Comparison of ENCODE assay signal across 1 cellular context in the genomic region with DNA sequence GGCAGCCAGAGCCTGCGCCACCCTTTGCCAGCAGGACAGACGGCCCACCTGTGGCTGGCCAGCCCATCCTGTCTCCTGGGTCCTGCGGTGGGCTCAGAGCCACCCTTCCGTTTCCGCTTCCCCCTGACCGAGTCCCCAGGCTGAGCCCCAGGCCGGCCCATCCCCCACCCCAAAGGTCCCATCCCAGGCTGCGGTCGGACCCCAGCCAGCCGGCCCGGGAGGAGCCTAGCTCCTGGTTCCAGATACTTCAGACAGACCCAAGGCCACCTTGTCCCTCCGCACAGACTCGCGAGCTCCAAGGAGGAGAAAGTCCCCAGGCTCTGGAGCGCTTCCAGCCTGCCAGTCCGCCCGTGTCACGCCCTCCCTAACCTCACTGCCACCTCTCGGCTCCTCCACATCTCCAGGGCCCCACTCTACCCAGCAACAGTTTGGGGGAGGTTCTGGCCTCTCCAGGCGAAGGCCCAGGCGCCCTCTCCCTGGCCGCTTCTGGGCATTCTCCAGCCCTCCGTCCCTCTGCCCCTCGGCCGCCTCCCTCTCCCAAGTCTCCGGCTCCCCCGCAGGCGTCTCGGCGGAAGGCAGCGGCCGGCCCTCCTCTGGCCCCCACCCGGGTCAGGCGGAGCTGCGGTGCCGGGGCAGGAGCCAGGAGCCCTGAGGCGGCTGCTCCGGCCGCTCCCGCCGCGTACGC.
TF ChIP-seq lines count a peak whose summit lies in the region.

No MANE protein-coding gene starts in this region.

TF ChIP-seq in K562, 482 proteins besides CTCF, POLR2A, EP300 and RAD21:
- TF ChIP-seq JUNB (CRISPR knock-in tag; conservative IDR thresholded peaks at IDR 0.05) (no peak), HCFC1 (IDR thresholded peaks at IDR 0.05; ENCODE audit: low read depth, low read length) (no peak), HNRNPK (IDR thresholded peaks at IDR 0.05; ENCODE audit: low read depth, low read length, poor library complexity, severe bottlenecking) (no peak), CBX5 (IDR thresholded peaks at IDR 0.05; ENCODE audit: borderline replicate concordance, low read depth) (no peak)
- TF ChIP-seq, protein P1, sequence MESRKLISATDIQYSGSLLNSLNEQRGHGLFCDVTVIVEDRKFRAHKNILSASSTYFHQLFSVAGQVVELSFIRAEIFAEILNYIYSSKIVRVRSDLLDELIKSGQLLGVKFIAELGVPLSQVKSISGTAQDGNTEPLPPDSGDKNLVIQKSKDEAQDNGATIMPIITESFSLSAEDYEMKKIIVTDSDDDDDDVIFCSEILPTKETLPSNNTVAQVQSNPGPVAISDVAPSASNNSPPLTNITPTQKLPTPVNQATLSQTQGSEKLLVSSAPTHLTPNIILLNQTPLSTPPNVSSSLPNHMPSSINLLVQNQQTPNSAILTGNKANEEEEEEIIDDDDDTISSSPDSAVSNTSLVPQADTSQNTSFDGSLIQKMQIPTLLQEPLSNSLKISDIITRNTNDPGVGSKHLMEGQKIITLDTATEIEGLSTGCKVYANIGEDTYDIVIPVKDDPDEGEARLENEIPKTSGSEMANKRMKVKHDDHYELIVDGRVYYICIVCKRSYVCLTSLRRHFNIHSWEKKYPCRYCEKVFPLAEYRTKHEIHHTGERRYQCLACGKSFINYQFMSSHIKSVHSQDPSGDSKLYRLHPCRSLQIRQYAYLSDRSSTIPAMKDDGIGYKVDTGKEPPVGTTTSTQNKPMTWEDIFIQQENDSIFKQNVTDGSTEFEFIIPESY (CRISPR knock-in tag; IDR thresholded peaks at IDR 0.05) = peak; percentile 95
- TF ChIP-seq, protein P2, sequence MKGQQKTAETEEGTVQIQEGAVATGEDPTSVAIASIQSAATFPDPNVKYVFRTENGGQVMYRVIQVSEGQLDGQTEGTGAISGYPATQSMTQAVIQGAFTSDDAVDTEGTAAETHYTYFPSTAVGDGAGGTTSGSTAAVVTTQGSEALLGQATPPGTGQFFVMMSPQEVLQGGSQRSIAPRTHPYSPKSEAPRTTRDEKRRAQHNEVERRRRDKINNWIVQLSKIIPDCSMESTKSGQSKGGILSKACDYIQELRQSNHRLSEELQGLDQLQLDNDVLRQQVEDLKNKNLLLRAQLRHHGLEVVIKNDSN (CRISPR knock-in tag; IDR thresholded peaks at IDR 0.05) = 0 out of 2 replicates have a peak, but pooled peaks have one; percentile 22
